8 cellular contexts compared by ENCODE assay signal in genomic region chr18:12883003-12883683, GRCh38. TPM values are rescaled to one million over a fixed set of nuclear protein-coding genes. Genes with fewer than 3 reads are reported as not detected.
A peak's percentile ranks its signal among the peaks of the same experiment; 100 is the strongest.
DNase-seq lines count a peak whose midpoint lies in the region; ATAC-seq and TF ChIP-seq lines count a peak whose summit lies in the region.

No MANE protein-coding gene starts in this region.

- H3K36me3 ChIP-seq in CD4-positive, alpha-beta memory T cell (ENCODE audit: insufficient read depth, low read length): no peaks in the 10 kb centered on the region
- H3K36me3 ChIP-seq in KMS-11 (ENCODE audit: insufficient read depth) (no peaks in the 10 kb centered on the region), skeletal muscle satellite cell (ENCODE audit: insufficient read depth, low read length) (no peaks in the 10 kb centered on the region)

- peaks cover 0 to 2% (median 0%) of the 10 kb centered on the region in 8 donors for H3K9me3 Mint-ChIP-seq in CD4-positive, alpha-beta memory T cell
- H3K9me3 Mint-ChIP-seq in activated naive CD8-positive, alpha-beta T cell treated with anti-CD3 and anti-CD28 coated beads, Interleukin-2, amount 10 ng/mL, durations not matched to agents 7 days and 5 days: no peaks in the 10 kb centered on the region

- peak overlapping the region; percentile 90 to 96 (median 96) for H3K4me3 Mint-ChIP-seq in CD4-positive, alpha-beta memory T cell
- peak overlapping the region; percentile 90 for H3K4me3 Mint-ChIP-seq in activated naive CD8-positive, alpha-beta T cell treated with anti-CD3 and anti-CD28 coated beads, Interleukin-2, amount 10 ng/mL, durations not matched to agents 7 days and 5 days

- no peaks in the 10 kb centered on the region for H3K27me3 ChIP-seq in CD4-positive, alpha-beta memory T cell (ENCODE audit: insufficient read depth, low read length)
- H3K27me3 ChIP-seq in KMS-11 (ENCODE audit: insufficient read depth, low read depth) (no peaks in the 10 kb centered on the region), right cardiac atrium (ENCODE audit: control insufficient read depth, insufficient read depth) (no peaks in the 10 kb centered on the region), skeletal muscle satellite cell (ENCODE audit: control insufficient read depth, insufficient read depth, low read length) (no peaks in the 10 kb centered on the region)

- H3K4me1 ChIP-seq in CD4-positive, alpha-beta memory T cell (ENCODE audit: insufficient read depth, low read length): peaks cover 65% of the 10 kb centered on the region
- H3K4me1 ChIP-seq in KMS-11 (ENCODE audit: low read depth, poor library complexity, severe bottlenecking) (peaks cover 46% of the 10 kb centered on the region), right cardiac atrium (ENCODE audit: control insufficient read depth, insufficient read depth, low read length) (peaks cover 2% of the 10 kb centered on the region), skeletal muscle satellite cell (ENCODE audit: control insufficient read depth, insufficient read depth, low read length) (peaks cover 13% of the 10 kb centered on the region)

- TF ChIP-seq CTCF in KMS-11 (conservative IDR thresholded peaks at IDR 0.05; ENCODE audit: low read depth, low read length): no peak

- H3K4me2 ChIP-seq in KMS-11: peak overlapping the region; percentile 67
- H3K4me2 ChIP-seq in skeletal muscle satellite cell (ENCODE audit: low read length): peak overlapping the region; percentile 91

- intact Hi-C loops in CD4-positive, alpha-beta memory T cell (cut with micrococcal nuclease): loop anchor here (1.0 to 5.0 kb wide), 4 partner anchors 44 to 976 kb away; partner anchors contain the start of genes CEP192, CEP76 and MPPE1
- intact Hi-C loops in right cardiac atrium (cut with DNase I): no loop called here

- peaks cover 0 to 7% of the 10 kb centered on the region in 2 donors for H3K36me3 Mint-ChIP-seq in CD4-positive, alpha-beta memory T cell
- H3K36me3 Mint-ChIP-seq in activated naive CD8-positive, alpha-beta T cell treated with anti-CD3 and anti-CD28 coated beads, Interleukin-2, amount 10 ng/mL, durations not matched to agents 7 days and 5 days: peaks cover 11% of the 10 kb centered on the region

- peaks cover 51 to 66% (median 58%) of the 10 kb centered on the region in 4 donors for H3K4me1 Mint-ChIP-seq in CD4-positive, alpha-beta memory T cell
- H3K4me1 Mint-ChIP-seq in activated naive CD8-positive, alpha-beta T cell treated with anti-CD3 and anti-CD28 coated beads, Interleukin-2, amount 10 ng/mL, durations not matched to agents 7 days and 5 days: peaks cover 53% of the 10 kb centered on the region

- CTCF ChIA-PET in CD4-positive, alpha-beta memory T cell (lab: Charles Lee; ENCODE audit: partially characterized antibody): interaction anchor here (0.5 to 4.0 kb wide), 10 partner anchors 10 to 492 kb away, joined by 3 to 39 read pairs (median 3); partner anchors contain the start of gene PSMG2

- H2AFZ ChIP-seq in KMS-11 (ENCODE audit: low read depth): peak overlapping the region; percentile 17; the same call in 1 of the 2 replicates

- peak overlapping the region; percentile 54 to 81 for H3K4me3 ChIP-seq in CD4-positive, alpha-beta memory T cell (ENCODE audit: low read length in 2 of 2)
- H3K4me3 ChIP-seq in KMS-11 (IDR thresholded peaks at IDR 0.05; ENCODE audit: insufficient read depth, low read depth, low read length) (no peak overlapping the region), right cardiac atrium (ENCODE audit: low read length) (peak overlapping the region; percentile 75), skeletal muscle satellite cell (ENCODE audit: low read length) (peak overlapping the region; percentile 98)

- DNase-seq in CD4-positive, alpha-beta memory T cell: peak in 4 of 5 donors; percentile 13 to 46 (median 22)
- no peak for DNase-seq in activated naive CD8-positive, alpha-beta T cell treated with anti-CD3 and anti-CD28 coated beads, Interleukin-2, amount 10 ng/mL, durations not matched to agents 7 days and 5 days
- DNase-seq in right cardiac atrium: no peak
- no peak for DNase-seq in NCI-H524 (lab: John Stamatoyannopoulos, UW)
- no peak for DNase-seq in mesenteric fat pad (ENCODE audit: low spot score)

- WGBS in right cardiac atrium: under 1% methylated on average over 53 of the region's 53 CpGs

- H3K27ac ChIP-seq in CD4-positive, alpha-beta memory T cell (ENCODE audit: low read depth, low read length): peak overlapping the region; percentile 100
- peak overlapping the region; percentile 87 for H3K27ac ChIP-seq in KMS-11
- H3K27ac ChIP-seq in right cardiac atrium (ENCODE audit: low read length): peak overlapping the region; percentile 82

- ATAC-seq in GM21447 (IDR thresholded peaks at IDR 0.05; ENCODE audit: unreplicated experiment) (peak; percentile 6), right cardiac atrium (peak; percentile 79 to 85)
- ATAC-seq in activated naive CD8-positive, alpha-beta T cell treated with anti-CD3 and anti-CD28 coated beads, Interleukin-2, amount 10 ng/mL, durations not matched to agents 7 days and 5 days (ENCODE audit: low read depth): peak; percentile 1

- H3K27ac Mint-ChIP-seq in CD4-positive, alpha-beta memory T cell: peak overlapping the region; percentile 90 to 98 (median 97)
- H3K27ac Mint-ChIP-seq in activated naive CD8-positive, alpha-beta T cell treated with anti-CD3 and anti-CD28 coated beads, Interleukin-2, amount 10 ng/mL, durations not matched to agents 7 days and 5 days: peak overlapping the region; percentile 96

- no peaks in the 10 kb centered on the region for H3K27me3 Mint-ChIP-seq in CD4-positive, alpha-beta memory T cell
- no peaks in the 10 kb centered on the region for H3K27me3 Mint-ChIP-seq in activated naive CD8-positive, alpha-beta T cell treated with anti-CD3 and anti-CD28 coated beads, Interleukin-2, amount 10 ng/mL, durations not matched to agents 7 days and 5 days

- POLR2A ChIA-PET in CD4-positive, alpha-beta memory T cell (lab: Charles Lee; ENCODE audit: partially characterized antibody): interaction anchor here (0.6 to 3.0 kb wide), 30 partner anchors 9 to 1033 kb away, joined by 3 to 36 read pairs (median 5); partner anchors contain the start of genes AFG3L2, CEP192, CEP76 and FAM210A
- POLR2A ChIA-PET in activated naive CD8-positive, alpha-beta T cell treated with anti-CD3 and anti-CD28 coated beads, Interleukin-2, amount 10 ng/mL, durations not matched to agents 7 days and 5 days (lab: Charles Lee): interaction anchor here (0.6 to 3.7 kb wide), 41 partner anchors 9 to 930 kb away, joined by 3 to 56 read pairs (median 5); partner anchors contain the start of genes AFG3L2, CEP192, CEP76 and PSMG2

- H3K9me3 ChIP-seq in CD4-positive, alpha-beta memory T cell (ENCODE audit: control insufficient read depth in 1 of 2, low read length in 2 of 2): no peaks in the 10 kb centered on the region
- H3K9me3 ChIP-seq in right cardiac atrium (ENCODE audit: control insufficient read depth, low read length) (no peaks in the 10 kb centered on the region), skeletal muscle satellite cell (replicated peaks; ENCODE audit: low read length) (no peaks in the 10 kb centered on the region)

- H3K9ac ChIP-seq in KMS-11 (peak overlapping the region; percentile 88), skeletal muscle satellite cell (ENCODE audit: low read depth, low read length) (peak overlapping the region; percentile 99)

- peaks cover 56% of the 10 kb centered on the region for H3K79me2 ChIP-seq in KMS-11 (ENCODE audit: insufficient read depth, low read depth)

- H4K20me1 ChIP-seq in KMS-11 (ENCODE audit: insufficient read depth): no peaks in the 10 kb centered on the region

RNA-seq across cellular contexts. Expression of gene PTPN2, which starts 0.9 kb away (rescaled TPM):
- 10 to 100 TPM; 65.5 to 69.2 TPM for total RNA-seq in CD4-positive, alpha-beta memory T cell
- 10 to 100 TPM; 80.0 to 98.2 TPM for polyA plus RNA-seq in CD4-positive, alpha-beta memory T cell
- 10 to 100 TPM; 64.9 to 68.1 TPM for total RNA-seq in activated naive CD8-positive, alpha-beta T cell treated with anti-CD3 and anti-CD28 coated beads, Interleukin-2, amount 10 ng/mL, durations not matched to agents 7 days and 5 days
- total RNA-seq in right cardiac atrium (10 to 100 TPM; 15.3 to 16.5 (median 15.5) TPM), mesenteric fat pad (33.8 TPM)
- polyA plus RNA-seq in right cardiac atrium: 12.3 TPM
- total RNA-seq in skeletal muscle satellite cell (2012; rRNA removed): 34.3 and 35.0 TPM in 2 replicates

Comparison
In these comparisons a context has a peak if more than half of its experiments do, and no peak if none do; other contexts are left out.
1. DNase-seq: peak in CD4-positive, alpha-beta memory T cell (4 of 5); none in activated naive CD8-positive, alpha-beta T cell treated with anti-CD3 and anti-CD28 coated beads, Interleukin-2, amount 10 ng/mL, durations not matched to agents 7 days and 5 days (single experiment), right cardiac atrium (0 of 3), NCI-H524 (0 of 2) and mesenteric fat pad (single experiment).
2. ATAC-seq: peak in every context shown above with its lines; median percentile 82 in right cardiac atrium; 6 in GM21447; 1 in activated naive CD8-positive, alpha-beta T cell treated with anti-CD3 and anti-CD28 coated beads, Interleukin-2, amount 10 ng/mL, durations not matched to agents 7 days and 5 days.
3. Peak in every context shown above with its lines, with median percentiles within 50 percentile points of each other: H3K27ac ChIP-seq.